1 cellular context compared by ENCODE assay signal in genomic region chr17:43766413-43767052, GRCh38.
TF ChIP-seq lines count a peak whose summit lies in the region.

No MANE protein-coding gene starts in this region.

TF ChIP-seq in H1, 55 proteins besides CTCF, POLR2A, EP300 and RAD21:
- TF ChIP-seq TEAD4 (IDR thresholded peaks at IDR 0.05; ENCODE audit: low read depth, low read length) (peak; percentile 71), SAP30 (IDR thresholded peaks at IDR 0.05; ENCODE audit: insufficient read depth, insufficient replicate concordance, low read length) (no peak)
